Comparison of ENCODE assay signal across 26 cellular contexts in the genomic region with DNA sequence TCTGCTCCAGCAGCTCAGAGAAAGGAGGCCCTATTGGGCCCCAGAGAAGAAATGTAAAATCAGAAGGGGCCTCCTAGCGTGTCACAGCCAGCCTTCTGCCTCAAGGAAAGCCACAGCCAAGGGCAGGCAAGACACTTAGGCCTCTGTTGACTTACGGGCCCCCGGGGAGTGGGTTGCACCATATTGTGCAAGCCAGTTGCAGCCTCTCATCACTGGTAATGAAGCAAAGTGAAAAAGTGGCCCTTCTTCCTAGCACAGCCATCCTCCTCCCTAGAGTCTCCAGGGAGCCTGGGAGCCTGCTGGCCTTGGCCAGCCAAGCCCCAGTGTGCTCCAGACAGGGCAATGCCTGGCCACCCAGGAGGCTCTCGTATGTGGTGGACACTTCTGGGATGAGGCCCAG. TPM values are rescaled to one million over a fixed set of nuclear protein-coding genes. Genes with fewer than 3 reads are reported as not detected.
DNase-seq lines count a peak whose midpoint lies in the region; TF ChIP-seq lines count a peak whose summit lies in the region.
"Had no signal": no experiment of that assay in that cellular context is flagged by ENCODE, and none has a peak within 500 bp of the region (broad histone marks: within the 10 kb centered on the region; RNA-seq: fewer than 3 reads in every experiment).

No MANE protein-coding gene starts in this region.

- no peaks in the 10 kb centered on the region for H3K27me3 ChIP-seq in breast epithelium
- H3K27me3 ChIP-seq: ascending aorta, SJSA1, upper lobe of left lung had no signal

- in situ Hi-C loops in GM13976 (cut with MboI; ENCODE audit: low sequenced_read_pairs, unreplicated experiment) = no loop called here

- no peaks in the 10 kb centered on the region for H3K9me3 ChIP-seq in breast epithelium
- H3K9me3 ChIP-seq: ascending aorta, SJSA1, upper lobe of left lung had no signal

- H3K27ac ChIP-seq in breast epithelium = no peak overlapping the region
- H3K27ac ChIP-seq: dorsolateral prefrontal cortex, PC-9, SJSA1, upper lobe of left lung had no signal

- TF ChIP-seq POLR2A in lower leg skin (IDR thresholded peaks at IDR 0.05) (no peak), breast epithelium (IDR thresholded peaks at IDR 0.05) (no peak)

- no peaks in the 10 kb centered on the region for H3K4me1 ChIP-seq in breast epithelium
- H3K4me1 ChIP-seq: SJSA1, upper lobe of left lung had no signal

- DNase-seq in NCI-H2171 treated with DMSO at 0.1 percent for 48 hours (lab: John Stamatoyannopoulos, UW) (peak; percentile 25), NCI-H2171 (lab: John Stamatoyannopoulos, UW) (no peak), SKM-1 treated with dmso at 0.1 percent for 144 hours (lab: John Stamatoyannopoulos, UW; ENCODE audit: unreplicated experiment) (peak; percentile 46), lower leg skin (ENCODE audit: low spot score in 2 of 2) (peak; percentile 74 to 94), ureter (ENCODE audit: low spot score) (peak; percentile 52), NCI-H2227 (lab: John Stamatoyannopoulos, UW; ENCODE audit: unreplicated experiment) (no peak), GM13976 (ENCODE audit: low spot score) (no peak), breast epithelium (ENCODE audit: low spot score in 2 of 2) (no peak)
- DNase-seq: activated CD4-positive, alpha-beta T cell treated with anti-CD3 and anti-CD28 coated beads, Interleukin-2, amount 10 ng/mL, durations not matched to agents 24 days and 14 days; activated T-cell treated with anti-CD3 and anti-CD28 coated beads, Interleukin-2, amount 50 U/mL, for 72 hours; DND-41; dorsolateral prefrontal cortex; hypothalamus; NCI-H146; NCI-H774; PC-9; stimulated activated naive CD8-positive, alpha-beta T cell treated with anti-CD3 and anti-CD28 coated beads, Interleukin-15, amount 100 ng/mL, for 72 hours; T-helper 2 cell; upper lobe of left lung had no signal

- 53 to 62% methylated on average over 3 to 4 of the region's 4 CpGs for WGBS in lower leg skin, 2 donors

- TF ChIP-seq CTCF in lower leg skin (IDR thresholded peaks at IDR 0.05) = no peak
- TF ChIP-seq CTCF in GM13976 (IDR thresholded peaks at IDR 0.05; ENCODE audit: borderline replicate concordance, control extremely low read depth, extremely low read depth, insufficient read depth, missing control alignments) = no peak
- TF ChIP-seq CTCF in breast epithelium (IDR thresholded peaks at IDR 0.05) = no peak

- intact Hi-C loops in lower leg skin (cut with DNase I; ENCODE audit: low total_unique reads) (no loop called here), breast epithelium (cut with DNase I; ENCODE audit: low total_unique reads) (no loop called here)

- no peaks in the 10 kb centered on the region for H3K36me3 ChIP-seq in breast epithelium
- H3K36me3 ChIP-seq: ascending aorta, SJSA1, upper lobe of left lung had no signal

- H3K4me3 ChIP-seq in lower leg skin (ENCODE audit: low read depth, poor library complexity, severe bottlenecking) (no peak overlapping the region), breast epithelium (no peak overlapping the region)
- H3K4me3 ChIP-seq: ascending aorta, dorsolateral prefrontal cortex, lung, PC-9, SJSA1, upper lobe of left lung had no signal

RNA-seq across cellular contexts. Expression of a gene that starts 56.2 kb away (rescaled TPM):
- total RNA-seq in lower leg skin (1 to 10 TPM in 2 of 4 donors, under 1 TPM in 2; 0.23 to 3.9 (median 1.0) TPM), ureter (1.5 TPM), breast epithelium (10 to 100 TPM in 1 of 3 donors, 1 to 10 TPM in 2; 2.0 to 12.3 (median 2.0) TPM)
- total RNA-seq: A172, B cell, fibroblast of villous mesenchyme, PC-9, pulmonary artery endothelial cell, SJSA1 had no signal

Comparison
In these comparisons a context has a peak if more than half of its experiments do, and no peak if none do; other contexts are left out.
1. DNase-seq: peak in NCI-H2171 treated with DMSO at 0.1 percent for 48 hours (single experiment), SKM-1 treated with dmso at 0.1 percent for 144 hours (single experiment), lower leg skin (2 of 2) and ureter (single experiment); none in NCI-H2171 (single experiment), NCI-H2227 (single experiment), GM13976 (single experiment) and breast epithelium (0 of 2).